In genomic region chr20:50111120-50111828, GRCh38 we compare ENCODE assay signal across 2 cellular contexts.
TF ChIP-seq lines count a peak whose summit lies in the region.

No MANE protein-coding gene starts in this region.

TF ChIP-seq in A549, 52 proteins besides CTCF, POLR2A, EP300 and RAD21 (continued from another document):
- no peak for TF ChIP-seq ATOH8 (CRISPR knock-in tag; IDR thresholded peaks at IDR 0.05; ENCODE audit: low read depth)
- no peak for TF ChIP-seq EHMT2 (IDR thresholded peaks at IDR 0.05; ENCODE audit: low read depth)
- peak; percentile 34 for TF ChIP-seq MAFK (IDR thresholded peaks at IDR 0.05; ENCODE audit: partially characterized antibody)
- TF ChIP-seq TFCP2L1 (CRISPR knock-in tag; IDR thresholded peaks at IDR 0.05), result no peak
TF ChIP-seq in A549: peak in this region for 1.

TF ChIP-seq in IMR-90, 13 proteins besides CTCF, POLR2A, EP300 and RAD21 (continued from another document):
- no peak for TF ChIP-seq MXI1 (IDR thresholded peaks at IDR 0.05; ENCODE audit: borderline replicate concordance, low read depth, low read length)
- no peak for TF ChIP-seq RCOR1 (IDR thresholded peaks at IDR 0.05; ENCODE audit: insufficient replicate concordance, low read length)
- peak; percentile 42; the same call in 1 of the 2 replicates for TF ChIP-seq NFE2L2 (IDR thresholded peaks at IDR 0.05; ENCODE audit: low read depth, low read length)
- TF ChIP-seq ELK1 (IDR thresholded peaks at IDR 0.05; ENCODE audit: borderline replicate concordance, low read depth, low read length), result no peak
